Comparison of ENCODE assay signal across 8 cellular contexts in genomic region chr2:24491626-24492282, GRCh38. TPM values are rescaled to one million over a fixed set of nuclear protein-coding genes. Genes with fewer than 3 reads are reported as not detected.
DNase-seq lines count a peak whose midpoint lies in the region; ATAC-seq, FAIRE-seq and TF ChIP-seq lines count a peak whose summit lies in the region.

No MANE protein-coding gene starts in this region.

- DNase-seq in GM12892 (ENCODE audit: insufficient read length) (peak; percentile 53), NCI-H146 treated with DMSO at 0.1 percent for 48 hours (lab: John Stamatoyannopoulos, UW; ENCODE audit: unreplicated experiment) (peak; percentile 44), medulla oblongata (ENCODE audit: extremely low spot score) (peak; percentile 58), cerebellar nuclear complex (lab: John Stamatoyannopoulos, UW) (no peak)
- DNase-seq in activated CD4-positive, alpha-beta T cell treated with anti-CD3 and anti-CD28 coated beads, Interleukin-2, amount 50 U/mL, for 24 hours (ENCODE audit: low read depth in 1 of 2, low spot score in 1 of 2) = peak; percentile 26 to 29
- DNase-seq in stimulated activated CD4-positive, alpha-beta T cell treated with anti-CD3 and anti-CD28 coated beads, TNF-alpha, amount 100 ng/mL, for 48 hours (ENCODE audit: low read depth in 3 of 3) = peak; percentile 16 to 48 (median 18)

- H3K36me3 ChIP-seq in duodenal mucosa (ENCODE audit: control insufficient read depth in 1 of 2, insufficient read depth in 2 of 2, low read length in 2 of 2) = no peaks in the 10 kb centered on the region

- H3K9ac ChIP-seq in duodenal mucosa (ENCODE audit: low read depth in 1 of 2, low read length in 2 of 2) = peak overlapping the region; percentile 65 to 76

- H3K4me1 ChIP-seq in duodenal mucosa (ENCODE audit: control insufficient read depth in 1 of 2, insufficient read depth in 2 of 2, low read length in 2 of 2) = peaks cover 30 to 34% of the 10 kb centered on the region in 2 donors

- H3K27me3 ChIP-seq in duodenal mucosa (ENCODE audit: control insufficient read depth in 1 of 2, insufficient read depth in 2 of 2, low read length in 2 of 2) = no peaks in the 10 kb centered on the region

- peak overlapping the region; percentile 78 to 85 for H3K4me3 ChIP-seq in duodenal mucosa (ENCODE audit: low read depth in 1 of 2, low read length in 2 of 2)

- no peaks in the 10 kb centered on the region for H3K9me3 ChIP-seq in duodenal mucosa (ENCODE audit: control insufficient read depth in 1 of 2, low read length in 2 of 2)

- peak overlapping the region; percentile 35 for H3K27ac ChIP-seq in duodenal mucosa (ENCODE audit: low read depth, low read length)

- FAIRE-seq in GM12892 (lab: Jason Lieb, UNC) = peak; percentile 36

- ATAC-seq in HG02588 (IDR thresholded peaks at IDR 0.05; ENCODE audit: unreplicated experiment) = peak; percentile 38

- TF ChIP-seq POLR2A in GM12892 (IDR thresholded peaks at IDR 0.05; ENCODE audit: low read depth, low read length) = no peak

RNA-seq across cellular contexts. Expression of gene NCOA1, which starts 0.7 kb away (rescaled TPM):
- polyA plus RNA-seq in GM12892 (2012; ENCODE audit: missing spikeins) = 10.8 TPM

Comparison
In these comparisons a context has a peak if more than half of its experiments do, and no peak if none do; other contexts are left out.
1. DNase-seq: peak in GM12892 (single experiment), NCI-H146 treated with DMSO at 0.1 percent for 48 hours (single experiment), activated CD4-positive, alpha-beta T cell treated with anti-CD3 and anti-CD28 coated beads, Interleukin-2, amount 50 U/mL, for 24 hours (2 of 2), medulla oblongata (single experiment) and stimulated activated CD4-positive, alpha-beta T cell treated with anti-CD3 and anti-CD28 coated beads, TNF-alpha, amount 100 ng/mL, for 48 hours (3 of 3); none in cerebellar nuclear complex (0 of 2).